2 cellular contexts compared by ENCODE assay signal in the genomic region with DNA sequence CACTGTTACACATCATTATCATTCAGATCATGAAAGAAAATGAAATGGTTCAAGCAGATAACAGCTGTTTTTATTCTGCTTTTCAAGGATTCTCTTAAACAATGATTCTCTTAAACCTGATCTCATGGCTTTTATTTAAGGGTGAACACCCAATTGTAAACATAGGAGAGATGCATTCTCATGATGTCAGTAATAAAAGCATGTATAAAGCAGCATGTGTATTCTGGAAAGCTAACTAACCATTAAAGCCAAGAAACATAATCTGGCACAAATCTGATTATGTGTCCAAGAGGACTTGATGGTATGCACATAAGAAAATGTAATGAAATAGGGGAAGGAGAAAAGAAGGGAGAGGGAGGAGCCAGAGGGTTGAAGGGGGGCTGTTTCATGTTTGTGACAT.
TF ChIP-seq lines count a peak whose summit lies in the region.

No MANE protein-coding gene starts in this region.

TF ChIP-seq in GM23338, 12 proteins besides CTCF, POLR2A, EP300 and RAD21 (continued from another document):
- TF ChIP-seq, protein P1, sequence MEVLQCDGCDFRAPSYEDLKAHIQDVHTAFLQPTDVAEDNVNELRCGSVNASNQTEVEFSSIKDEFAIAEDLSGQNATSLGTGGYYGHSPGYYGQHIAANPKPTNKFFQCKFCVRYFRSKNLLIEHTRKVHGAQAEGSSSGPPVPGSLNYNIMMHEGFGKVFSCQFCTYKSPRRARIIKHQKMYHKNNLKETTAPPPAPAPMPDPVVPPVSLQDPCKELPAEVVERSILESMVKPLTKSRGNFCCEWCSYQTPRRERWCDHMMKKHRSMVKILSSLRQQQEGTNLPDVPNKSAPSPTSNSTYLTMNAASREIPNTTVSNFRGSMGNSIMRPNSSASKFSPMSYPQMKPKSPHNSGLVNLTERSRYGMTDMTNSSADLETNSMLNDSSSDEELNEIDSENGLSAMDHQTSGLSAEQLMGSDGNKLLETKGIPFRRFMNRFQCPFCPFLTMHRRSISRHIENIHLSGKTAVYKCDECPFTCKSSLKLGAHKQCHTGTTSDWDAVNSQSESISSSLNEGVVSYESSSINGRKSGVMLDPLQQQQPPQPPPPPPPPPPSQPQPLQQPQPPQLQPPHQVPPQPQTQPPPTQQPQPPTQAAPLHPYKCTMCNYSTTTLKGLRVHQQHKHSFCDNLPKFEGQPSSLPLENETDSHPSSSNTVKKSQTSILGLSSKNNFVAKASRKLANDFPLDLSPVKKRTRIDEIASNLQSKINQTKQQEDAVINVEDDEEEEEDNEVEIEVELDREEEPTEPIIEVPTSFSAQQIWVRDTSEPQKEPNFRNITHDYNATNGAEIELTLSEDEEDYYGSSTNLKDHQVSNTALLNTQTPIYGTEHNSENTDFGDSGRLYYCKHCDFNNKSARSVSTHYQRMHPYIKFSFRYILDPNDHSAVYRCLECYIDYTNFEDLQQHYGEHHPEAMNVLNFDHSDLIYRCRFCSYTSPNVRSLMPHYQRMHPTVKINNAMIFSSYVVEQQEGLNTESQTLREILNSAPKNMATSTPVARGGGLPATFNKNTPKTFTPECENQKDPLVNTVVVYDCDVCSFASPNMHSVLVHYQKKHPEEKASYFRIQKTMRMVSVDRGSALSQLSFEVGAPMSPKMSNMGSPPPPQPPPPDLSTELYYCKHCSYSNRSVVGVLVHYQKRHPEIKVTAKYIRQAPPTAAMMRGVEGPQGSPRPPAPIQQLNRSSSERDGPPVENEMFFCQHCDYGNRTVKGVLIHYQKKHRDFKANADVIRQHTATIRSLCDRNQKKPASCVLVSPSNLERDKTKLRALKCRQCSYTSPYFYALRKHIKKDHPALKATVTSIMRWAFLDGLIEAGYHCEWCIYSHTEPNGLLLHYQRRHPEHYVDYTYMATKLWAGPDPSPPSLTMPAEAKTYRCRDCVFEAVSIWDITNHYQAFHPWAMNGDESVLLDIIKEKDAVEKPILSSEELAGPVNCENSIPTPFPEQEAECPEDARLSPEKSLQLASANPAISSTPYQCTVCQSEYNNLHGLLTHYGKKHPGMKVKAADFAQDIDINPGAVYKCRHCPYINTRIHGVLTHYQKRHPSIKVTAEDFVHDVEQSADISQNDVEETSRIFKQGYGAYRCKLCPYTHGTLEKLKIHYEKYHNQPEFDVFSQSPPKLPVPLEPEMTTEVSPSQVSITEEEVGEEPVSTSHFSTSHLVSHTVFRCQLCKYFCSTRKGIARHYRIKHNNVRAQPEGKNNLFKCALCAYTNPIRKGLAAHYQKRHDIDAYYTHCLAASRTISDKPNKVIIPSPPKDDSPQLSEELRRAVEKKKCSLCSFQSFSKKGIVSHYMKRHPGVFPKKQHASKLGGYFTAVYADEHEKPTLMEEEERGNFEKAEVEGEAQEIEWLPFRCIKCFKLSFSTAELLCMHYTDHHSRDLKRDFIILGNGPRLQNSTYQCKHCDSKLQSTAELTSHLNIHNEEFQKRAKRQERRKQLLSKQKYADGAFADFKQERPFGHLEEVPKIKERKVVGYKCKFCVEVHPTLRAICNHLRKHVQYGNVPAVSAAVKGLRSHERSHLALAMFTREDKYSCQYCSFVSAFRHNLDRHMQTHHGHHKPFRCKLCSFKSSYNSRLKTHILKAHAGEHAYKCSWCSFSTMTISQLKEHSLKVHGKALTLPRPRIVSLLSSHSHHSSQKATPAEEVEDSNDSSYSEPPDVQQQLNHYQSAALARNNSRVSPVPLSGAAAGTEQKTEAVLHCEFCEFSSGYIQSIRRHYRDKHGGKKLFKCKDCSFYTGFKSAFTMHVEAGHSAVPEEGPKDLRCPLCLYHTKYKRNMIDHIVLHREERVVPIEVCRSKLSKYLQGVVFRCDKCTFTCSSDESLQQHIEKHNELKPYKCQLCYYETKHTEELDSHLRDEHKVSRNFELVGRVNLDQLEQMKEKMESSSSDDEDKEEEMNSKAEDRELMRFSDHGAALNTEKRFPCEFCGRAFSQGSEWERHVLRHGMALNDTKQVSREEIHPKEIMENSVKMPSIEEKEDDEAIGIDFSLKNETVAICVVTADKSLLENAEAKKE (CRISPR knock-in tag; IDR thresholded peaks at IDR 0.05), result no peak
- no peak for TF ChIP-seq CREB1 (CRISPR knock-in tag; IDR thresholded peaks at IDR 0.05; ENCODE audit: low read depth)
- TF ChIP-seq, protein P2, sequence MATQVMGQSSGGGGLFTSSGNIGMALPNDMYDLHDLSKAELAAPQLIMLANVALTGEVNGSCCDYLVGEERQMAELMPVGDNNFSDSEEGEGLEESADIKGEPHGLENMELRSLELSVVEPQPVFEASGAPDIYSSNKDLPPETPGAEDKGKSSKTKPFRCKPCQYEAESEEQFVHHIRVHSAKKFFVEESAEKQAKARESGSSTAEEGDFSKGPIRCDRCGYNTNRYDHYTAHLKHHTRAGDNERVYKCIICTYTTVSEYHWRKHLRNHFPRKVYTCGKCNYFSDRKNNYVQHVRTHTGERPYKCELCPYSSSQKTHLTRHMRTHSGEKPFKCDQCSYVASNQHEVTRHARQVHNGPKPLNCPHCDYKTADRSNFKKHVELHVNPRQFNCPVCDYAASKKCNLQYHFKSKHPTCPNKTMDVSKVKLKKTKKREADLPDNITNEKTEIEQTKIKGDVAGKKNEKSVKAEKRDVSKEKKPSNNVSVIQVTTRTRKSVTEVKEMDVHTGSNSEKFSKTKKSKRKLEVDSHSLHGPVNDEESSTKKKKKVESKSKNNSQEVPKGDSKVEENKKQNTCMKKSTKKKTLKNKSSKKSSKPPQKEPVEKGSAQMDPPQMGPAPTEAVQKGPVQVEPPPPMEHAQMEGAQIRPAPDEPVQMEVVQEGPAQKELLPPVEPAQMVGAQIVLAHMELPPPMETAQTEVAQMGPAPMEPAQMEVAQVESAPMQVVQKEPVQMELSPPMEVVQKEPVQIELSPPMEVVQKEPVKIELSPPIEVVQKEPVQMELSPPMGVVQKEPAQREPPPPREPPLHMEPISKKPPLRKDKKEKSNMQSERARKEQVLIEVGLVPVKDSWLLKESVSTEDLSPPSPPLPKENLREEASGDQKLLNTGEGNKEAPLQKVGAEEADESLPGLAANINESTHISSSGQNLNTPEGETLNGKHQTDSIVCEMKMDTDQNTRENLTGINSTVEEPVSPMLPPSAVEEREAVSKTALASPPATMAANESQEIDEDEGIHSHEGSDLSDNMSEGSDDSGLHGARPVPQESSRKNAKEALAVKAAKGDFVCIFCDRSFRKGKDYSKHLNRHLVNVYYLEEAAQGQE (IDR thresholded peaks at IDR 0.05; ENCODE audit: unreplicated experiment), result no peak
- TF ChIP-seq JUNB (IDR thresholded peaks at IDR 0.05; ENCODE audit: unreplicated experiment), result no peak
- no peak for TF ChIP-seq ZNF114 (CRISPR knock-in tag; IDR thresholded peaks at IDR 0.05)
- no peak for TF ChIP-seq EZH2 (IDR thresholded peaks at IDR 0.05; ENCODE audit: low read depth, unreplicated experiment)
- TF ChIP-seq NANOG (IDR thresholded peaks at IDR 0.05; ENCODE audit: borderline replicate concordance), result no peak
- no peak for TF ChIP-seq ZNF331 (CRISPR knock-in tag; IDR thresholded peaks at IDR 0.05; ENCODE audit: low read depth)

TF ChIP-seq in SK-N-SH, 30 proteins besides CTCF, POLR2A, EP300 and RAD21:
- TF ChIP-seq, protein P3, sequence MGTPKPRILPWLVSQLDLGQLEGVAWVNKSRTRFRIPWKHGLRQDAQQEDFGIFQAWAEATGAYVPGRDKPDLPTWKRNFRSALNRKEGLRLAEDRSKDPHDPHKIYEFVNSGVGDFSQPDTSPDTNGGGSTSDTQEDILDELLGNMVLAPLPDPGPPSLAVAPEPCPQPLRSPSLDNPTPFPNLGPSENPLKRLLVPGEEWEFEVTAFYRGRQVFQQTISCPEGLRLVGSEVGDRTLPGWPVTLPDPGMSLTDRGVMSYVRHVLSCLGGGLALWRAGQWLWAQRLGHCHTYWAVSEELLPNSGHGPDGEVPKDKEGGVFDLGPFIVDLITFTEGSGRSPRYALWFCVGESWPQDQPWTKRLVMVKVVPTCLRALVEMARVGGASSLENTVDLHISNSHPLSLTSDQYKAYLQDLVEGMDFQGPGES (IDR thresholded peaks at IDR 0.05; ENCODE audit: low read depth, low read length), result no peak
- TF ChIP-seq FOXJ3 (CRISPR knock-in tag; IDR thresholded peaks at IDR 0.05) (no peak), GATA2 (CRISPR knock-in tag; IDR thresholded peaks at IDR 0.05) (peak; percentile 41; the same call in 1 of the 2 replicates), POLR2AphosphoS5 (IDR thresholded peaks at IDR 0.05; ENCODE audit: low read depth, low read length) (no peak), MXI1 (IDR thresholded peaks at IDR 0.05; ENCODE audit: low read depth, low read length) (no peak)
- TF ChIP-seq, protein P2 (IDR thresholded peaks at IDR 0.05; ENCODE audit: low read depth, low read length), result no peak
